ENCODE assay signal across 8 cellular contexts in genomic region chr19:35352448-35353304, GRCh38. TPM values are rescaled to one million over a fixed set of nuclear protein-coding genes. Genes with fewer than 3 reads are reported as not detected.
DNase-seq lines count a peak whose midpoint lies in the region; ATAC-seq and TF ChIP-seq lines count a peak whose summit lies in the region.

No MANE protein-coding gene starts in this region.

- CTCF ChIA-PET in CD8-positive, alpha-beta memory T cell (lab: Charles Lee): interaction anchor here (0.7 to 4.3 kb wide), 18 partner anchors 9 to 158 kb away, joined by 3 to 37 read pairs (median 4); no protein-coding TSS in a partner anchor

- H2AK5ac ChIP-seq in mesendoderm (ENCODE audit: low read length): no peak overlapping the region

- H3K18ac ChIP-seq in mesendoderm (ENCODE audit: low read length): no peak overlapping the region

- no peaks in the 10 kb centered on the region for H3K36me3 ChIP-seq in CD8-positive, alpha-beta memory T cell (ENCODE audit: insufficient read depth, low read length)
- H3K36me3 ChIP-seq in endodermal cell (ENCODE audit: control insufficient read depth, insufficient read depth, low read length) (no peaks in the 10 kb centered on the region), mesendoderm (ENCODE audit: control insufficient read depth, insufficient read depth, low read length) (no peaks in the 10 kb centered on the region)

- H3K79me1 ChIP-seq in mesendoderm (ENCODE audit: low read length): no peaks in the 10 kb centered on the region

- peaks cover 9 to 14% (median 12%) of the 10 kb centered on the region in 3 donors for H3K4me1 Mint-ChIP-seq in CD8-positive, alpha-beta memory T cell
- peaks cover 6% of the 10 kb centered on the region for H3K4me1 Mint-ChIP-seq in endodermal cell

- no peaks in the 10 kb centered on the region for H3K36me3 Mint-ChIP-seq in CD8-positive, alpha-beta memory T cell
- H3K36me3 Mint-ChIP-seq in endodermal cell (ENCODE audit: low read depth): no peaks in the 10 kb centered on the region

- H3K4me3 Mint-ChIP-seq in CD8-positive, alpha-beta memory T cell: no peak overlapping the region
- no peak overlapping the region for H3K4me3 Mint-ChIP-seq in endodermal cell

- TF ChIP-seq CTCF in HL-60 (IDR thresholded peaks at IDR 0.05; ENCODE audit: insufficient read depth, low read length): peak; percentile 74
- TF ChIP-seq CTCF in endodermal cell (conservative IDR thresholded peaks at IDR 0.05): peak; percentile 89

- peak overlapping the region in 1 of 8 donors; percentile 38 for H3K27ac Mint-ChIP-seq in CD8-positive, alpha-beta memory T cell
- H3K27ac Mint-ChIP-seq in endodermal cell: peak overlapping the region; percentile 87

- no peak overlapping the region for H3K4ac ChIP-seq in mesendoderm (ENCODE audit: low read depth, low read length)

- no peaks in the 10 kb centered on the region for H3K27me3 ChIP-seq in CD8-positive, alpha-beta memory T cell (ENCODE audit: insufficient read depth, low read length, poor library complexity, severe bottlenecking)
- H3K27me3 ChIP-seq in HL-60 (ENCODE audit: insufficient read depth, poor library complexity, severe bottlenecking): no peaks in the 10 kb centered on the region
- no peaks in the 10 kb centered on the region for H3K27me3 ChIP-seq in endodermal cell (ENCODE audit: control insufficient read depth, insufficient read depth, low read length, poor library complexity, severe bottlenecking)
- no peaks in the 10 kb centered on the region for H3K27me3 ChIP-seq in mesendoderm (ENCODE audit: insufficient read depth, low read length, poor library complexity)

- 41 to 49% methylated on average over 17 to 32 of the region's 32 CpGs for WGBS in endodermal cell (ENCODE audit: insufficient coverage in 1 of 2, insufficient read length in 1 of 2), 2 experiments
- no CpG with 5 or more reads among the region's 32 CpGs for WGBS in mesendoderm (ENCODE audit: extremely low coverage, insufficient coverage, low lambda C conversion rate)

- H3K27ac ChIP-seq in CD8-positive, alpha-beta memory T cell (ENCODE audit: low read depth, low read length): no peak overlapping the region
- H3K27ac ChIP-seq in HL-60 (replicated peaks) (no peak overlapping the region), endodermal cell (ENCODE audit: low read depth, low read length) (no peak overlapping the region), mesendoderm (ENCODE audit: low read depth, low read length) (no peak overlapping the region)

- no peak overlapping the region for H4K8ac ChIP-seq in mesendoderm (ENCODE audit: low read depth, low read length)

- H2BK5ac ChIP-seq in mesendoderm (ENCODE audit: low read length): no peak overlapping the region

- ATAC-seq in HG02970 (IDR thresholded peaks at IDR 0.05; ENCODE audit: low FRiP score, unreplicated experiment): no peak

- H3K9ac ChIP-seq in endodermal cell (ENCODE audit: extremely low read depth, low read length, poor library complexity, severe bottlenecking) (no peak overlapping the region), mesendoderm (ENCODE audit: low read length) (no peak overlapping the region)

- H2BK15ac ChIP-seq in mesendoderm (replicated peaks; ENCODE audit: low read depth): no peak overlapping the region

- no peak overlapping the region for H3K23ac ChIP-seq in mesendoderm (ENCODE audit: low read length)

- no peak overlapping the region for H3K4me3 ChIP-seq in CD8-positive, alpha-beta memory T cell (ENCODE audit: low read length)
- no peak overlapping the region for H3K4me3 ChIP-seq in HL-60 (replicated peaks; ENCODE audit: insufficient read depth, low read length)
- H3K4me3 ChIP-seq in endodermal cell (ENCODE audit: low read length): no peak overlapping the region
- no peak overlapping the region for H3K4me3 ChIP-seq in mesendoderm (ENCODE audit: low read length)

- H3K56ac ChIP-seq in mesendoderm (ENCODE audit: low read length): peak overlapping the region; percentile 75

- no peaks in the 10 kb centered on the region for H3K9me3 Mint-ChIP-seq in CD8-positive, alpha-beta memory T cell
- no peaks in the 10 kb centered on the region for H3K9me3 Mint-ChIP-seq in endodermal cell

- POLR2A ChIA-PET in CD8-positive, alpha-beta memory T cell (lab: Charles Lee): no interaction called here

- H3K79me2 ChIP-seq in mesendoderm (ENCODE audit: control insufficient read depth, insufficient read depth, low read length): no peaks in the 10 kb centered on the region

- no peak overlapping the region for H4K5ac ChIP-seq in mesendoderm (ENCODE audit: low read length)

- no peak overlapping the region for H3K4me2 ChIP-seq in mesendoderm (ENCODE audit: low read length)

- DNase-seq in CD8-positive, alpha-beta memory T cell: peak; percentile 53 to 78 (median 62)
- DNase-seq in HL-60 (ENCODE audit: low read depth in 1 of 2, low spot score in 1 of 2): peak in 1 of 2 experiments; percentile 72
- peak; percentile 35 for DNase-seq in NCI-H82 treated with DMSO at 0.1 percent for 48 hours (lab: John Stamatoyannopoulos, UW; ENCODE audit: unreplicated experiment)
- DNase-seq in activated CD8-positive, alpha-beta memory T cell treated with anti-CD3 and anti-CD28 coated beads for 24 hours: peak; percentile 85
- DNase-seq in endodermal cell: peak; percentile 90
- DNase-seq in mesendoderm: peak; percentile 86
- DNase-seq in stimulated activated CD8-positive, alpha-beta memory T cell treated with anti-CD3 and anti-CD28 coated beads, Interleukin-15, amount 100 ng/mL, for 48 hours (ENCODE audit: low read depth in 2 of 2): peak; percentile 42 to 63

- H3K27me3 Mint-ChIP-seq in CD8-positive, alpha-beta memory T cell: peaks cover 4 to 5% of the 10 kb centered on the region in 2 donors
- peaks cover 4% of the 10 kb centered on the region for H3K27me3 Mint-ChIP-seq in endodermal cell (ENCODE audit: insufficient read depth)

- no peaks in the 10 kb centered on the region for H3K9me3 ChIP-seq in CD8-positive, alpha-beta memory T cell (ENCODE audit: low read length)
- no peaks in the 10 kb centered on the region for H3K9me3 ChIP-seq in endodermal cell (ENCODE audit: control insufficient read depth, low read length)

- no peak overlapping the region for H2BK120ac ChIP-seq in mesendoderm (ENCODE audit: low read depth, low read length)

- H3K4me1 ChIP-seq in CD8-positive, alpha-beta memory T cell (ENCODE audit: insufficient read depth, low read length): peaks cover 11% of the 10 kb centered on the region
- no peaks in the 10 kb centered on the region for H3K4me1 ChIP-seq in endodermal cell (ENCODE audit: control insufficient read depth, insufficient read depth, low read length)
- H3K4me1 ChIP-seq in mesendoderm (ENCODE audit: control insufficient read depth, low read depth, low read length): no peaks in the 10 kb centered on the region

RNA-seq across cellular contexts. Expression of gene FFAR1, which starts 5.0 kb away (rescaled TPM):
- total RNA-seq in CD8-positive, alpha-beta memory T cell: not detected
- not detected for polyA plus RNA-seq in CD8-positive, alpha-beta memory T cell
- not detected for total RNA-seq in endodermal cell
- polyA plus RNA-seq in endodermal cell (2013, experiment 1 of 2): not detected
- not detected for polyA plus RNA-seq in endodermal cell (2013, experiment 2 of 2)
- polyA plus RNA-seq in mesendoderm (2013, experiment 1 of 2): 0.03 TPM
- not detected for polyA plus RNA-seq in mesendoderm (2013, experiment 2 of 2)

RNA-seq across cellular contexts. Expression of gene FFAR3, which starts 5.6 kb away (rescaled TPM):
- total RNA-seq in CD8-positive, alpha-beta memory T cell: not detected
- polyA plus RNA-seq in CD8-positive, alpha-beta memory T cell: not detected
- not detected for total RNA-seq in endodermal cell
- not detected for polyA plus RNA-seq in endodermal cell (2013, experiment 1 of 2)
- not detected for polyA plus RNA-seq in endodermal cell (2013, experiment 2 of 2)
- 0.03 TPM for polyA plus RNA-seq in mesendoderm (2013, experiment 1 of 2)
- polyA plus RNA-seq in mesendoderm (2013, experiment 2 of 2): 0.14 TPM

RNA-seq across cellular contexts. Expression of gene GPR42, which starts 18.2 kb away (rescaled TPM):
- total RNA-seq in CD8-positive, alpha-beta memory T cell: not detected
- polyA plus RNA-seq in CD8-positive, alpha-beta memory T cell: not detected
- not detected for total RNA-seq in endodermal cell
- polyA plus RNA-seq in endodermal cell (2013, experiment 1 of 2): not detected
- not detected for polyA plus RNA-seq in endodermal cell (2013, experiment 2 of 2)
- polyA plus RNA-seq in mesendoderm (2013, experiment 1 of 2): 0.03 TPM
- polyA plus RNA-seq in mesendoderm (2013, experiment 2 of 2): not detected

RNA-seq across cellular contexts. Expression of gene CD22, which starts 23.7 kb away (rescaled TPM):
- under 1 TPM in 1 of 2 experiments, not detected in 1; 0.09 TPM for total RNA-seq in CD8-positive, alpha-beta memory T cell
- not detected for polyA plus RNA-seq in CD8-positive, alpha-beta memory T cell
- total RNA-seq in endodermal cell: not detected
- polyA plus RNA-seq in endodermal cell (2013, experiment 1 of 2): not detected
- not detected for polyA plus RNA-seq in endodermal cell (2013, experiment 2 of 2)
- 0.08 TPM for polyA plus RNA-seq in mesendoderm (2013, experiment 1 of 2)
- polyA plus RNA-seq in mesendoderm (2013, experiment 2 of 2): 0.13 TPM
